1 cellular context compared by ENCODE assay signal in the genomic region with DNA sequence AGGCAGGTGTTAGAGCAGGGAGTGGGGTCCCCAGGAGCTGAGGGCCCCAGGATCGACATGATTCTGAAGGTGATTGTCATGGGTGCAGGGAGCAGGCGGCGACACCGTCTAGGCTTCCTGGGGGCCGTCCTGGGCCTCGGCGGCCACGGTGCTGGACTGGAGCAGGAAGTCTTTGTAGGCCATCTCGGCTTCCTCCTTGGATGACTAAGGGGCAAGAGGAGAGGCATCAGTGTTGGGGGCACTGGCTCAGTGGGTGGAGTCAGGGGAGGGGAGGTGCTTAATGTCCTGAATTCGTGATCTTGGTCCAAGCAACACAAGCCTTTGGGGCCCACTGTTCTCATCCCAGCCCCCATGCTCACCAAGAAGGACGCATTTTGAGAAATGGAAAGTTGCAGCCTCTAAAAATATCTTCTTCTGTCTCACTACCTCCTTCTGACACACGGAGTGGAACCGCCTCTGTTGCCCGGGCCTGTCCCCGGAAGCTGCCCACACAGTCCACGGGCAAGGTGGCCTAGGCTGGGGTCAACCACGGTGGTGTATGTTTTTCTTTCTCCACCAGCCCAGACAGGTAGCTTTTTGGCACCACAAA.
TF ChIP-seq lines count a peak whose summit lies in the region.

No MANE protein-coding gene starts in this region.

TF ChIP-seq in HepG2, 621 proteins besides CTCF, POLR2A, EP300 and RAD21:
- TF ChIP-seq, protein P1, sequence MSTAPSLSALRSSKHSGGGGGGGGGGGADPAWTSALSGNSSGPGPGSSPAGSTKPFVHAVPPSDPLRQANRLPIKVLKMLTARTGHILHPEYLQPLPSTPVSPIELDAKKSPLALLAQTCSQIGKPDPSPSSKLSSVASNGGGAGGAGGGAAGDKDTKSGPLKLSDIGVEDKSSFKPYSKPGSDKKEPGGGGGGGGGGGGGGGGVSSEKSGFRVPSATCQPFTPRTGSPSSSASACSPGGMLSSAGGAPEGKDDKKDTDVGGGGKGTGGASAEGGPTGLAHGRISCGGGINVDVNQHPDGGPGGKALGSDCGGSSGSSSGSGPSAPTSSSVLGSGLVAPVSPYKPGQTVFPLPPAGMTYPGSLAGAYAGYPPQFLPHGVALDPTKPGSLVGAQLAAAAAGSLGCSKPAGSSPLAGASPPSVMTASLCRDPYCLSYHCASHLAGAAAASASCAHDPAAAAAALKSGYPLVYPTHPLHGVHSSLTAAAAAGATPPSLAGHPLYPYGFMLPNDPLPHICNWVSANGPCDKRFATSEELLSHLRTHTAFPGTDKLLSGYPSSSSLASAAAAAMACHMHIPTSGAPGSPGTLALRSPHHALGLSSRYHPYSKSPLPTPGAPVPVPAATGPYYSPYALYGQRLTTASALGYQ (CRISPR knock-in tag; IDR thresholded peaks at IDR 0.05), result no peak
